Comparison of ENCODE assay signal across 1 cellular context in genomic region chr6:147204060-147204785, GRCh38.
A peak's percentile ranks its signal among the peaks of the same experiment; 100 is the strongest.
TF ChIP-seq lines count a peak whose summit lies in the region.

TSS of gene STXBP5 (plus strand) at chr6:147204417. CDS start at chr6:147204533, 116 bp downstream.

TF ChIP-seq in HepG2, 621 proteins besides CTCF, POLR2A, EP300 and RAD21 (continued from another document and continues in another):
- TF ChIP-seq ZNF17 (CRISPR knock-in tag; IDR thresholded peaks at IDR 0.05) (no peak), ZNF850 (CRISPR knock-in tag; conservative IDR thresholded peaks at IDR 0.05) (0 out of 2 replicates have a peak, but pooled peaks have one; percentile 27), IRF2 (CRISPR knock-in tag; IDR thresholded peaks at IDR 0.05) (peak; percentile 80; the same call in 1 of the 2 replicates), ZNF207 (IDR thresholded peaks at IDR 0.05; ENCODE audit: borderline replicate concordance) (no peak), ZNF746 (CRISPR knock-in tag; IDR thresholded peaks at IDR 0.05) (no peak), NONO (IDR thresholded peaks at IDR 0.05) (no peak), NONO (CRISPR knock-in tag; conservative IDR thresholded peaks at IDR 0.05) (0 out of 2 replicates have a peak, but pooled peaks have one; percentile 7), STAT5B (CRISPR knock-in tag; IDR thresholded peaks at IDR 0.05) (no peak), HNRNPLL (IDR thresholded peaks at IDR 0.05; ENCODE audit: low read depth, low read length, poor library complexity, severe bottlenecking) (peak; percentile 65), PAF1 (CRISPR knock-in tag; IDR thresholded peaks at IDR 0.05) (no peak), SP4 (CRISPR knock-in tag; IDR thresholded peaks at IDR 0.05) (no peak), ZNF235 (CRISPR knock-in tag; IDR thresholded peaks at IDR 0.05; ENCODE audit: borderline replicate concordance) (no peak), ZNF350 (CRISPR knock-in tag; IDR thresholded peaks at IDR 0.05; ENCODE audit: borderline replicate concordance, low read depth) (no peak; the same call in 1 of the 2 replicates), ZNF564 (CRISPR knock-in tag; IDR thresholded peaks at IDR 0.05) (peak; percentile 35; the same call in 1 of the 2 replicates), ZNF891 (CRISPR knock-in tag; IDR thresholded peaks at IDR 0.05) (0 out of 2 replicates have a peak, but pooled peaks have one; percentile 43), FOSL1 (CRISPR knock-in tag; IDR thresholded peaks at IDR 0.05; ENCODE audit: borderline replicate concordance) (no peak), MAX (IDR thresholded peaks at IDR 0.05) (0 out of 2 replicates have a peak, but pooled peaks have one; percentile 12), ZNF777 (CRISPR knock-in tag; IDR thresholded peaks at IDR 0.05) (peak; percentile 55; the same call in 1 of the 2 replicates), NFE2 (CRISPR knock-in tag; IDR thresholded peaks at IDR 0.05) (no peak), SUZ12 (IDR thresholded peaks at IDR 0.05; ENCODE audit: low read depth, low read length) (no peak), ARHGAP35 (CRISPR knock-in tag; IDR thresholded peaks at IDR 0.05; ENCODE audit: borderline replicate concordance) (peak; percentile 82; the same call in 1 of the 2 replicates), TBX2 (CRISPR knock-in tag; IDR thresholded peaks at IDR 0.05; ENCODE audit: borderline replicate concordance) (peak; percentile 57; the same call in 1 of the 2 replicates), ZBTB25 (CRISPR knock-in tag; IDR thresholded peaks at IDR 0.05) (no peak), HOMEZ (CRISPR knock-in tag; IDR thresholded peaks at IDR 0.05; ENCODE audit: low read depth) (no peak), FOXP4 (CRISPR knock-in tag; IDR thresholded peaks at IDR 0.05) (no peak), TEF (CRISPR knock-in tag; IDR thresholded peaks at IDR 0.05) (no peak), HIVEP1 (CRISPR knock-in tag; IDR thresholded peaks at IDR 0.05) (peak; percentile 79), SRSF4 (IDR thresholded peaks at IDR 0.05; ENCODE audit: low read depth, low read length, poor library complexity, severe bottlenecking) (no peak), ATF1 (CRISPR knock-in tag; IDR thresholded peaks at IDR 0.05) (no peak), FIP1L1 (IDR thresholded peaks at IDR 0.05; ENCODE audit: borderline replicate concordance, insufficient read depth, low read depth, low read length) (no peak), ARID5B (CRISPR knock-in tag; IDR thresholded peaks at IDR 0.05) (peak; percentile 45; the same call in 1 of the 2 replicates), MAFK (conservative IDR thresholded peaks at IDR 0.05 in 1 of 2, IDR thresholded peaks at IDR 0.05 in 1 of 2; ENCODE audit: low read length in 2 of 2) (no peak), ZNF768 (CRISPR knock-in tag; IDR thresholded peaks at IDR 0.05) (peak; percentile 69; the same call in 1 of the 2 replicates), ZNF672 (CRISPR knock-in tag; IDR thresholded peaks at IDR 0.05) (no peak), ZNF574 (CRISPR knock-in tag; IDR thresholded peaks at IDR 0.05) (peak; percentile 43), ZNF567 (CRISPR knock-in tag; IDR thresholded peaks at IDR 0.05; ENCODE audit: borderline replicate concordance) (no peak), ZNF547 (CRISPR knock-in tag; IDR thresholded peaks at IDR 0.05) (peak; percentile 26; the same call in 1 of the 2 replicates), IKZF4 (CRISPR knock-in tag; IDR thresholded peaks at IDR 0.05; ENCODE audit: borderline replicate concordance, low read depth, not compliant biosample characterization) (no peak), ZNF629 (CRISPR knock-in tag; conservative IDR thresholded peaks at IDR 0.05) (0 out of 2 replicates have a peak, but pooled peaks have one; percentile 23), ZNF124 (CRISPR knock-in tag; IDR thresholded peaks at IDR 0.05) (peak; percentile 32; the same call in 1 of the 2 replicates), DMAP1 (CRISPR knock-in tag; IDR thresholded peaks at IDR 0.05) (peak; percentile 30; the same call in 1 of the 2 replicates), ISL2 (CRISPR knock-in tag; IDR thresholded peaks at IDR 0.05) (peak; percentile 49; the same call in 1 of the 2 replicates), KDM4B (CRISPR knock-in tag; IDR thresholded peaks at IDR 0.05) (0 out of 2 replicates have a peak, but pooled peaks have one; percentile 48), ZNF337 (CRISPR knock-in tag; IDR thresholded peaks at IDR 0.05; ENCODE audit: borderline replicate concordance, low read depth) (peak; percentile 45; the same call in 1 of the 2 replicates), HOXD1 (CRISPR knock-in tag; IDR thresholded peaks at IDR 0.05) (peak; percentile 43; the same call in 1 of the 2 replicates), ZNF253 (CRISPR knock-in tag; IDR thresholded peaks at IDR 0.05; ENCODE audit: borderline replicate concordance) (no peak), ASH2L (IDR thresholded peaks at IDR 0.05; ENCODE audit: insufficient read length, low read depth, low read length) (peak; percentile 90)
- TF ChIP-seq, protein P1, sequence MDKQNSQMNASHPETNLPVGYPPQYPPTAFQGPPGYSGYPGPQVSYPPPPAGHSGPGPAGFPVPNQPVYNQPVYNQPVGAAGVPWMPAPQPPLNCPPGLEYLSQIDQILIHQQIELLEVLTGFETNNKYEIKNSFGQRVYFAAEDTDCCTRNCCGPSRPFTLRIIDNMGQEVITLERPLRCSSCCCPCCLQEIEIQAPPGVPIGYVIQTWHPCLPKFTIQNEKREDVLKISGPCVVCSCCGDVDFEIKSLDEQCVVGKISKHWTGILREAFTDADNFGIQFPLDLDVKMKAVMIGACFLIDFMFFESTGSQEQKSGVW (CRISPR knock-in tag; IDR thresholded peaks at IDR 0.05; ENCODE audit: borderline replicate concordance): no peak
- TF ChIP-seq, protein P2, sequence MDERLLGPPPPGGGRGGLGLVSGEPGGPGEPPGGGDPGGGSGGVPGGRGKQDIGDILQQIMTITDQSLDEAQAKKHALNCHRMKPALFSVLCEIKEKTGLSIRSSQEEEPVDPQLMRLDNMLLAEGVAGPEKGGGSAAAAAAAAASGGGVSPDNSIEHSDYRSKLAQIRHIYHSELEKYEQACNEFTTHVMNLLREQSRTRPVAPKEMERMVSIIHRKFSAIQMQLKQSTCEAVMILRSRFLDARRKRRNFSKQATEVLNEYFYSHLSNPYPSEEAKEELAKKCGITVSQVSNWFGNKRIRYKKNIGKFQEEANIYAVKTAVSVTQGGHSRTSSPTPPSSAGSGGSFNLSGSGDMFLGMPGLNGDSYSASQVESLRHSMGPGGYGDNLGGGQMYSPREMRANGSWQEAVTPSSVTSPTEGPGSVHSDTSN (CRISPR knock-in tag; IDR thresholded peaks at IDR 0.05): no peak
- TF ChIP-seq, protein P3, sequence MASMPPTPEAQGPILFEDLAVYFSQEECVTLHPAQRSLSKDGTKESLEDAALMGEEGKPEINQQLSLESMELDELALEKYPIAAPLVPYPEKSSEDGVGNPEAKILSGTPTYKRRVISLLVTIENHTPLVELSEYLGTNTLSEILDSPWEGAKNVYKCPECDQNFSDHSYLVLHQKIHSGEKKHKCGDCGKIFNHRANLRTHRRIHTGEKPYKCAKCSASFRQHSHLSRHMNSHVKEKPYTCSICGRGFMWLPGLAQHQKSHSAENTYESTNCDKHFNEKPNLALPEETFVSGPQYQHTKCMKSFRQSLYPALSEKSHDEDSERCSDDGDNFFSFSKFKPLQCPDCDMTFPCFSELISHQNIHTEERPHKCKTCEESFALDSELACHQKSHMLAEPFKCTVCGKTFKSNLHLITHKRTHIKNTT (CRISPR knock-in tag; IDR thresholded peaks at IDR 0.05): no peak
